Comparison of ENCODE assay signal across 19 cellular contexts in the genomic region with DNA sequence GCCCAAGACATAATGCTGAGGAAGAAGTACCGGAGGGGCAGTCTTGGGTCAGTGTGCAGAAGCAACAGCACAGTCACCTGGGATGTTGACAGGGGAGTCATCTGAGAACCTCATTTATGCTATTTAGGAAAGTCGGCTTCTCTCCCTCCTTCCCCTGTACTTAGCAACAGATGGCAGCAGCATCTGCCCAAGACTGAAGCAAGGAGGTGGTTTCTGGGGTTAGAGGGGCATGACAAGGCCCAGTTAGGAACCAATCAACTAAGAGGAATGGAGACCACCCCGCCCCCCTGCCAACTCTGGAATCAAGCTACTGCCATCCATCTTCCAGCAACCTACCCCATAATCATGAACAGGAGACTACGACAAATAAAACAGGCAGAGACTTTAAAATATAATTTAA. TPM values are rescaled to one million over a fixed set of nuclear protein-coding genes. Genes with fewer than 3 reads are reported as not detected.
A peak's percentile ranks its signal among the peaks of the same experiment; 100 is the strongest.
DNase-seq lines count a peak whose midpoint lies in the region; TF ChIP-seq lines count a peak whose summit lies in the region.
"Had no signal": no experiment of that assay in that cellular context is flagged by ENCODE, and none has a peak within 500 bp of the region (broad histone marks: within the 10 kb centered on the region; RNA-seq: fewer than 3 reads in every experiment).

No MANE protein-coding gene starts in this region.

- no peaks in the 10 kb centered on the region for H3K4me1 ChIP-seq in Peyer's patch
- H3K4me1 ChIP-seq: colonic mucosa had no signal

- TF ChIP-seq CTCF in choroid plexus epithelial cell (conservative IDR thresholded peaks at IDR 0.05; ENCODE audit: low read depth, low read length) (no peak), Peyer's patch (IDR thresholded peaks at IDR 0.05) (no peak)

- H3K36me3 ChIP-seq in Peyer's patch, result peaks cover 0 to 59% (median 0%) of the 10 kb centered on the region in 3 donors

- H3K9me3 ChIP-seq in Peyer's patch, result no peaks in the 10 kb centered on the region
- H3K9me3 ChIP-seq: colonic mucosa, suprapubic skin had no signal

- DNase-seq in DMS 273 treated with DMSO at 0.1 percent for 48 hours (lab: John Stamatoyannopoulos, UW) (peak; percentile 90), NCI-H2171 (lab: John Stamatoyannopoulos, UW) (peak; percentile 90), choroid plexus epithelial cell (ENCODE audit: low read depth) (peak; percentile 33), myocyte (ENCODE audit: low read depth) (peak; percentile 84), Peyer's patch (no peak), T1000 (lab: John Stamatoyannopoulos, UW) (no peak), erythroblast (lab: John Stamatoyannopoulos, UW) (no peak)
- DNase-seq in stimulated activated naive CD4-positive, alpha-beta T cell (lab: John Stamatoyannopoulos, UW), result no peak
- DNase-seq: activated CD4-positive, alpha-beta memory T cell treated with anti-CD3 and anti-CD28 coated beads, Interleukin-2, amount 10 ng/mL, durations not matched to agents 7 days and 5 days; activated T-cell treated with anti-CD3 and anti-CD28 coated beads, Interleukin-2, amount 50 U/mL, for 24 hours; colonic mucosa; HFFc6; natural killer cell; NCI-H1417 treated with DMSO at 0.1 percent for 48 hours; small intestine; stimulated activated CD4-positive, alpha-beta T cell treated with anti-CD3 and anti-CD28 coated beads, Interleukin-4, amount 100 ng/mL, for 24 hours; T-helper 2 cell had no signal

- no peak overlapping the region for H3K4me3 ChIP-seq in choroid plexus epithelial cell (ENCODE audit: low read depth, low read length)
- no peak overlapping the region for H3K4me3 ChIP-seq in Peyer's patch
- H3K4me3 ChIP-seq: colonic mucosa, lung, suprapubic skin had no signal

- no peaks in the 10 kb centered on the region for H3K27me3 ChIP-seq in Peyer's patch
- H3K27me3 ChIP-seq: colonic mucosa, suprapubic skin had no signal

- no peak for TF ChIP-seq POLR2A in Peyer's patch (IDR thresholded peaks at IDR 0.05)
- no peak for TF ChIP-seq POLR2A in erythroblast (IDR thresholded peaks at IDR 0.05; ENCODE audit: low read length)

- no peak overlapping the region for H3K27ac ChIP-seq in Peyer's patch
- H3K27ac ChIP-seq: colonic mucosa, suprapubic skin had no signal

RNA-seq across cellular contexts. Expression of gene RIPK1, which starts 21.7 kb away (rescaled TPM):
- total RNA-seq in myocyte (8.9 and 9.8 TPM in 2 replicates), Peyer's patch (10 to 100 TPM; 38.5 to 48.7 (median 40.8) TPM)
- polyA plus RNA-seq in myocyte (2012), result 11.9 TPM

RNA-seq across cellular contexts. Expression of gene BPHL, which starts 28.5 kb away (rescaled TPM):
- total RNA-seq in myocyte, result 28.7 and 32.9 TPM in 2 replicates
- 27.2 TPM for polyA plus RNA-seq in myocyte (2012)
- total RNA-seq in Peyer's patch, result 10 to 100 TPM; 21.5 to 73.1 (median 68.2) TPM

Comparison
In these comparisons a context has a peak if more than half of its experiments do, and no peak if none do; other contexts are left out.
1. DNase-seq: peak in DMS 273 treated with DMSO at 0.1 percent for 48 hours (single experiment), NCI-H2171 (single experiment), choroid plexus epithelial cell (single experiment) and myocyte (single experiment); none in Peyer's patch (0 of 3), stimulated activated naive CD4-positive, alpha-beta T cell (0 of 6), T1000 (single experiment) and erythroblast (0 of 2).